In genomic region chr10:97318772-97319651, GRCh38 we compare ENCODE assay signal across 8 cellular contexts. TPM values are rescaled to one million over a fixed set of nuclear protein-coding genes. Genes with fewer than 3 reads are reported as not detected.
DNase-seq lines count a peak whose midpoint lies in the region; ATAC-seq and TF ChIP-seq lines count a peak whose summit lies in the region.

Gene FRAT1 (plus strand): TSS chr10:97319271. CDS start chr10:97319454, 183 bp downstream.

- no peaks in the 10 kb centered on the region for H3K36me3 Mint-ChIP-seq in IgD-negative memory B cell
- no peaks in the 10 kb centered on the region for H3K36me3 Mint-ChIP-seq in natural killer cell treated with Interleukin-12 subunit alpha and Interleukin-12 subunit beta and Interleukin-15 and Interleukin-18, amount 100 ng/mL, for 72 hours

- H3K4me1 Mint-ChIP-seq in IgD-negative memory B cell, result peaks cover 23 to 29% (median 25%) of the 10 kb centered on the region in 3 donors
- peaks cover 22 to 23% of the 10 kb centered on the region in 2 donors for H3K4me1 Mint-ChIP-seq in natural killer cell treated with Interleukin-12 subunit alpha and Interleukin-12 subunit beta and Interleukin-15 and Interleukin-18, amount 100 ng/mL, for 72 hours (ENCODE audit: low read depth in 2 of 2)

- H3K4me3 ChIP-seq in fibroblast of mammary gland (ENCODE audit: control insufficient read depth, low read depth, low read length), result peak within 1 kb of the TSS; percentile 75

- peak; percentile 70 for ATAC-seq in GM21526 (IDR thresholded peaks at IDR 0.05; ENCODE audit: low FRiP score, unreplicated experiment)
- peak; percentile 85 to 92 for ATAC-seq in natural killer cell treated with Interleukin-12 subunit alpha and Interleukin-12 subunit beta and Interleukin-15 and Interleukin-18, amount 100 ng/mL, for 72 hours

- H3K9me3 Mint-ChIP-seq in IgD-negative memory B cell, result no peaks in the 10 kb centered on the region
- H3K9me3 Mint-ChIP-seq in natural killer cell treated with Interleukin-12 subunit alpha and Interleukin-12 subunit beta and Interleukin-15 and Interleukin-18, amount 100 ng/mL, for 72 hours, result no peaks in the 10 kb centered on the region

- TF ChIP-seq CTCF in fibroblast of mammary gland (conservative IDR thresholded peaks at IDR 0.05; ENCODE audit: control insufficient read depth, insufficient read depth, low read depth, low read length), result no peak

- no peaks in the 10 kb centered on the region for H3K27me3 Mint-ChIP-seq in IgD-negative memory B cell
- H3K27me3 Mint-ChIP-seq in natural killer cell treated with Interleukin-12 subunit alpha and Interleukin-12 subunit beta and Interleukin-15 and Interleukin-18, amount 100 ng/mL, for 72 hours, result no peaks in the 10 kb centered on the region

- peak; percentile 70 for DNase-seq in DMS153 (lab: John Stamatoyannopoulos, UW)
- peak; percentile 92 for DNase-seq in RKO (ENCODE audit: low spot score)
- peak; percentile 80 to 87 for DNase-seq in activated T-helper 1 cell treated with anti-CD3 and anti-CD28 coated beads, Interleukin-2, amount 50 U/mL, for 16 hours (ENCODE audit: low read depth in 1 of 2, low spot score in 1 of 2)
- DNase-seq in fibroblast of mammary gland (ENCODE audit: low read depth), result peak; percentile 94
- peak; percentile 93 for DNase-seq in natural killer cell treated with Interleukin-12 subunit alpha and Interleukin-12 subunit beta and Interleukin-15 and Interleukin-18, amount 100 ng/mL, for 72 hours (ENCODE audit: low spot score)
- DNase-seq in stimulated activated naive CD4-positive, alpha-beta T cell (lab: John Stamatoyannopoulos, UW), result peak; percentile 84 to 98 (median 93)

- H3K27ac Mint-ChIP-seq in IgD-negative memory B cell, result peak within 1 kb of the TSS; percentile 99 to 100 (median 100)
- H3K27ac Mint-ChIP-seq in natural killer cell treated with Interleukin-12 subunit alpha and Interleukin-12 subunit beta and Interleukin-15 and Interleukin-18, amount 100 ng/mL, for 72 hours, result peak within 1 kb of the TSS; percentile 88 to 95

- peak within 1 kb of the TSS; percentile 94 to 100 (median 99) for H3K4me3 Mint-ChIP-seq in IgD-negative memory B cell
- peak within 1 kb of the TSS; percentile 98 for H3K4me3 Mint-ChIP-seq in natural killer cell treated with Interleukin-12 subunit alpha and Interleukin-12 subunit beta and Interleukin-15 and Interleukin-18, amount 100 ng/mL, for 72 hours

RNA-seq across cellular contexts. Expression of gene FRAT1, which starts in this region (rescaled TPM):
- 6.2 TPM for polyA plus RNA-seq in IgD-negative memory B cell
- 1 to 10 TPM; 2.4 to 3.0 TPM for total RNA-seq in natural killer cell treated with Interleukin-12 subunit alpha and Interleukin-12 subunit beta and Interleukin-15 and Interleukin-18, amount 100 ng/mL, for 72 hours

Comparison
In these comparisons a context has a peak if more than half of its experiments do, and no peak if none do; other contexts are left out.
1. Peak in every context shown above with its lines: DNase-seq, ATAC-seq and H3K4me3 ChIP-seq.